Comparison of ENCODE assay signal across 21 cellular contexts in genomic region chr2:98299506-98299905, GRCh38. TPM values are rescaled to one million over a fixed set of nuclear protein-coding genes. Genes with fewer than 3 reads are reported as not detected.
DNase-seq lines count a peak whose midpoint lies in the region; ATAC-seq, FAIRE-seq and TF ChIP-seq lines count a peak whose summit lies in the region.
"Had no signal": no experiment of that assay in that cellular context is flagged by ENCODE, and none has a peak within 500 bp of the region (broad histone marks: within the 10 kb centered on the region; RNA-seq: fewer than 3 reads in every experiment).

No MANE protein-coding gene starts in this region.

- no peak overlapping the region for H3K27ac ChIP-seq in H1 (ENCODE audit: low read depth, low read length)
- no peak overlapping the region for H3K27ac ChIP-seq in mesenchymal stem cell (ENCODE audit: low read length, poor library complexity, severe bottlenecking)
- H3K27ac ChIP-seq in prostate gland: peak overlapping the region; percentile 8 to 24
- H3K27ac ChIP-seq in CD4-positive, alpha-beta T cell (ENCODE audit: low read depth, low read length): no peak overlapping the region
- H3K27ac ChIP-seq: C4-2B, GM23248 had no signal

- no peaks in the 10 kb centered on the region for H3K23me2 ChIP-seq in H1 (ENCODE audit: low read depth, low read length)

- H3K56ac ChIP-seq in H1 (replicated peaks; ENCODE audit: insufficient read length, low read depth, low read length): no peak overlapping the region

- TF ChIP-seq EP300 in H1 (IDR thresholded peaks at IDR 0.05; ENCODE audit: borderline replicate concordance in 1 of 2, low read depth in 2 of 2, low read length in 2 of 2): no peak

- WGBS in H1 (ENCODE audit: extremely low coverage in 1 of 2, insufficient coverage in 1 of 2, insufficient read length in 1 of 2, insufficient replicate concordance in 2 of 2, low coverage in 1 of 2, low lambda C conversion rate in 2 of 2, missing lambda C conversion rate in 1 of 2), 2 experiments: 88% methylated on average over 3 of the region's 3 CpGs; no CpG with 5 or more reads in 1 of the 2 experiments
- WGBS in mesenchymal stem cell: 47% methylated on average over 3 of the region's 3 CpGs
- WGBS in prostate gland: 61% methylated on average over 3 of the region's 3 CpGs

- H3K4me1 ChIP-seq in H1 (replicated peaks in 1 of 4; ENCODE audit: control insufficient read depth in 3 of 4, insufficient read depth in 4 of 4, low read length in 3 of 4) (no peaks in the 10 kb centered on the region), mesenchymal stem cell (ENCODE audit: control insufficient read depth, insufficient read depth, low read depth, low read length) (peaks cover 1% of the 10 kb centered on the region), prostate gland (replicated peaks) (peaks cover 3% of the 10 kb centered on the region)

- H3K79me2 ChIP-seq in H1 (ENCODE audit: control insufficient read depth in 1 of 2, insufficient read depth in 2 of 2, low read length in 2 of 2): no peaks in the 10 kb centered on the region

- no peak overlapping the region for H4K91ac ChIP-seq in H1 (replicated peaks; ENCODE audit: insufficient read length, low read length)
- no peak overlapping the region for H4K91ac ChIP-seq in mesenchymal stem cell (ENCODE audit: low read length)

- H3K9me3 Mint-ChIP-seq in CD4-positive, alpha-beta T cell: no peaks in the 10 kb centered on the region
- H3K9me3 Mint-ChIP-seq: CD4-positive, alpha-beta memory T cell; IgD-negative memory B cell had no signal

- FAIRE-seq in H1 (lab: Jason Lieb, UNC): no peak
- FAIRE-seq: A204.1, GM12878, H54, HepG2 had no signal

- no peak overlapping the region for H3K4me3 Mint-ChIP-seq in CD4-positive, alpha-beta T cell
- H3K4me3 Mint-ChIP-seq: CD4-positive, alpha-beta memory T cell; IgD-negative memory B cell had no signal

- H2AK5ac ChIP-seq in H1 (ENCODE audit: low read depth, low read length) (no peak overlapping the region), mesenchymal stem cell (ENCODE audit: low read length, severe bottlenecking) (no peak overlapping the region)

- intact Hi-C loops in prostate gland (cut with DNase I): no loop called here
- intact Hi-C loops in CD4-positive, alpha-beta T cell (cut with DNase I, micrococcal nuclease): no loop called here

- H4K8ac ChIP-seq in H1 (ENCODE audit: extremely low read depth, insufficient read depth, low read length) (no peak overlapping the region), mesenchymal stem cell (ENCODE audit: low read length) (no peak overlapping the region)

- H3K4me1 Mint-ChIP-seq in CD4-positive, alpha-beta T cell (ENCODE audit: low read depth): no peaks in the 10 kb centered on the region
- H3K4me1 Mint-ChIP-seq: CD4-positive, alpha-beta memory T cell; IgD-negative memory B cell had no signal

- H3K4ac ChIP-seq in H1 (replicated peaks; ENCODE audit: insufficient read length, low read depth, low read length) (no peak overlapping the region), mesenchymal stem cell (ENCODE audit: low read depth in 1 of 2, low read length in 2 of 2) (no peak overlapping the region)

- H2BK20ac ChIP-seq in H1 (ENCODE audit: low read length): no peak overlapping the region

- H2BK12ac ChIP-seq in H1 (ENCODE audit: low read depth, low read length) (no peak overlapping the region), mesenchymal stem cell (ENCODE audit: low read length in 2 of 2) (no peak overlapping the region)

- H3K4me3 ChIP-seq in H1 (ENCODE audit: extremely low read depth in 1 of 4, insufficient read depth in 2 of 4, low read depth in 3 of 4, low read length in 4 of 4) (no peak overlapping the region), mesenchymal stem cell (ENCODE audit: insufficient read depth in 1 of 2, low read depth in 1 of 2, low read length in 2 of 2) (no peak overlapping the region), prostate gland (no peak overlapping the region)
- H3K4me3 ChIP-seq: GM12878, GM23248 had no signal

- CTCF ChIA-PET in H1 (lab: Charles Lee; ENCODE audit: partially characterized antibody): interaction anchor here (2.1 to 2.9 kb wide), 2 partner anchors 12 to 79 kb away, joined by 7 to 8 read pairs; no protein-coding TSS in a partner anchor
- CTCF ChIA-PET in CD4-positive, alpha-beta T cell (lab: Charles Lee): no interaction called here

- H3K18ac ChIP-seq in H1 (ENCODE audit: extremely low read depth, low read length) (no peak overlapping the region), mesenchymal stem cell (ENCODE audit: low read depth in 1 of 2, low read length in 2 of 2) (no peak overlapping the region)

- peaks cover 40% of the 10 kb centered on the region for H3K27me3 Mint-ChIP-seq in CD4-positive, alpha-beta T cell

- no peak overlapping the region for H2BK120ac ChIP-seq in H1 (replicated peaks; ENCODE audit: low read depth, low read length)
- H2BK120ac ChIP-seq in mesenchymal stem cell (ENCODE audit: low read depth, low read length): no peak overlapping the region

- 0 out of 2 replicates have a peak overlapping the region, but pooled peaks have one; percentile 38 for H2AFZ ChIP-seq in H1 (ENCODE audit: low read length)
- peak overlapping the region; percentile 18 for H2AFZ ChIP-seq in mesenchymal stem cell (ENCODE audit: low read depth, low read length)
- H2AFZ ChIP-seq: GM23248 had no signal

- no peak for ATAC-seq in GM19463 (IDR thresholded peaks at IDR 0.05; ENCODE audit: unreplicated experiment)
- ATAC-seq in CD4-positive, alpha-beta T cell (ENCODE audit: poor library complexity): no peak
- ATAC-seq: GM12878, HepG2 had no signal

- H4K20me1 ChIP-seq in H1 (replicated peaks in 1 of 2; ENCODE audit: control insufficient read depth in 1 of 2, insufficient read depth in 2 of 2, low read length in 2 of 2): no peaks in the 10 kb centered on the region

- H3K79me1 ChIP-seq in H1 (ENCODE audit: low read depth, low read length) (no peaks in the 10 kb centered on the region), mesenchymal stem cell (replicated peaks; ENCODE audit: low read length, poor library complexity, severe bottlenecking) (no peaks in the 10 kb centered on the region)

- no peak overlapping the region for H2BK15ac ChIP-seq in H1 (ENCODE audit: low read length)
- H2BK15ac ChIP-seq in mesenchymal stem cell (ENCODE audit: low read depth, poor library complexity, severe bottlenecking): no peak overlapping the region

- H3K27me3 ChIP-seq in H1 (replicated peaks in 1 of 4; ENCODE audit: control insufficient read depth in 3 of 4, extremely low read depth in 1 of 4, insufficient read depth in 3 of 4, low read length in 3 of 4) (0 out of 7 replicates have a peak, but pooled peaks cover 0 to 3% (median 0%) of the 10 kb centered on the region in 4 experiments), mesenchymal stem cell (ENCODE audit: control insufficient read depth in 1 of 2, insufficient read depth in 1 of 2, low read length in 2 of 2) (peaks cover 24 to 51% of the 10 kb centered on the region in 2 experiments), prostate gland (replicated peaks; ENCODE audit: insufficient read depth) (no peaks in the 10 kb centered on the region)
- peaks cover 2% of the 10 kb centered on the region for H3K27me3 ChIP-seq in CD4-positive, alpha-beta T cell (ENCODE audit: control insufficient read depth, insufficient read depth, low read length)

- TF ChIP-seq POLR2A in H1 (IDR thresholded peaks at IDR 0.05; ENCODE audit: control extremely low read depth in 1 of 2, low read depth in 2 of 2, low read length in 2 of 2): no peak
- no peak for TF ChIP-seq POLR2A in prostate gland (IDR thresholded peaks at IDR 0.05)

- H3K27ac Mint-ChIP-seq in CD4-positive, alpha-beta T cell: no peak overlapping the region
- H3K27ac Mint-ChIP-seq: CD4-positive, alpha-beta memory T cell had no signal

- H4K5ac ChIP-seq in H1 (ENCODE audit: insufficient read length, low read depth, low read length): no peak overlapping the region

- no peak overlapping the region for H3K9ac ChIP-seq in H1 (replicated peaks in 1 of 4; ENCODE audit: extremely low read depth in 1 of 4, low read depth in 3 of 4, low read length in 3 of 4)
- no peak overlapping the region for H3K9ac ChIP-seq in mesenchymal stem cell (ENCODE audit: low read length)
- H3K9ac ChIP-seq: GM23248 had no signal

- H3K4me2 ChIP-seq in H1 (ENCODE audit: insufficient read depth in 1 of 2, low read depth in 2 of 2, low read length in 2 of 2) (no peak overlapping the region), mesenchymal stem cell (ENCODE audit: low read length, poor library complexity, severe bottlenecking) (no peak overlapping the region)

- H3K36me3 Mint-ChIP-seq in CD4-positive, alpha-beta T cell (ENCODE audit: low read depth): no peaks in the 10 kb centered on the region
- H3K36me3 Mint-ChIP-seq: CD4-positive, alpha-beta memory T cell; IgD-negative memory B cell had no signal

- H3K36me3 ChIP-seq in H1 (ENCODE audit: control insufficient read depth in 2 of 4, insufficient read depth in 4 of 4, low read length in 3 of 4) (no peaks in the 10 kb centered on the region), mesenchymal stem cell (ENCODE audit: control insufficient read depth in 1 of 2, insufficient read depth in 2 of 2, low read depth in 1 of 2, low read length in 2 of 2) (no peaks in the 10 kb centered on the region), prostate gland (no peaks in the 10 kb centered on the region)

- TF ChIP-seq CTCF in H1 (IDR thresholded peaks at IDR 0.05; ENCODE audit: control extremely low read depth in 1 of 3, insufficient read depth in 1 of 3, low read depth in 1 of 3, low read length in 3 of 3) (no peak), prostate gland (IDR thresholded peaks at IDR 0.05) (no peak), GM20000 (IDR thresholded peaks at IDR 0.05; ENCODE audit: extremely low read depth, missing control alignments) (no peak)
- TF ChIP-seq CTCF in CD4-positive, alpha-beta T cell (IDR thresholded peaks at IDR 0.05): no peak

- H2BK5ac ChIP-seq in H1 (ENCODE audit: low read depth, low read length): no peak overlapping the region
- H2BK5ac ChIP-seq in mesenchymal stem cell (ENCODE audit: low read depth, low read length, poor library complexity, severe bottlenecking): no peak overlapping the region

- H3K14ac ChIP-seq in H1 (ENCODE audit: insufficient read length) (no peak overlapping the region), mesenchymal stem cell (ENCODE audit: low read length in 2 of 2) (no peak overlapping the region)

- H3K9me3 ChIP-seq in H1 (ENCODE audit: insufficient read depth in 2 of 2, low read depth in 1 of 2, low read length in 1 of 2) (no peaks in the 10 kb centered on the region), mesenchymal stem cell (ENCODE audit: control insufficient read depth, low read length) (no peaks in the 10 kb centered on the region), prostate gland (no peaks in the 10 kb centered on the region)
- no peaks in the 10 kb centered on the region for H3K9me3 ChIP-seq in CD4-positive, alpha-beta T cell (ENCODE audit: control insufficient read depth, low read length)

- TF ChIP-seq RAD21 in H1 (IDR thresholded peaks at IDR 0.05 in 1 of 2, conservative IDR thresholded peaks at IDR 0.05 in 1 of 2; ENCODE audit: low read depth in 2 of 2, low read length in 2 of 2): no peak

- no peak overlapping the region for H3K23ac ChIP-seq in H1 (ENCODE audit: insufficient read length)
- H3K23ac ChIP-seq in mesenchymal stem cell (ENCODE audit: low read length in 2 of 2): no peak overlapping the region

- POLR2A ChIA-PET in H1 (lab: Charles Lee; ENCODE audit: partially characterized antibody): no interaction called here
- POLR2A ChIA-PET in CD4-positive, alpha-beta T cell (lab: Charles Lee): no interaction called here

- DNase-seq in H1 (ENCODE audit: low read depth in 1 of 2, low spot score in 2 of 2): no peak
- no peak for DNase-seq in mesenchymal stem cell
- DNase-seq in prostate gland (ENCODE audit: low spot score): no peak
- no peak for DNase-seq in DMS153 treated with DMSO at 0.1 percent for 48 hours (lab: John Stamatoyannopoulos, UW; ENCODE audit: unreplicated experiment)
- no peak for DNase-seq in GM20000 (ENCODE audit: low spot score)
- DNase-seq in CD4-positive, alpha-beta T cell: no peak
- DNase-seq: ACHN; CD4-positive, alpha-beta memory T cell; DMS153; DMS79 treated with DMSO at 0.1 percent for 48 hours; GM23248; HCEC 1CT; KBM-7 had no signal

RNA-seq across cellular contexts. Expression of gene CNGA3, which starts 46.8 kb away (rescaled TPM):
- not detected in 2 replicates for total RNA-seq in H1 (2021; fragmentation: NEBNext Ultra II Directional; extraction: Animal tissue kit (Norgen Biotek cat#: 25700))
- 0.02 TPM in 1 of 2 replicates, not detected in the other for polyA plus RNA-seq in H1 (2011; rRNA removed)
- 0.04 TPM for polyA plus RNA-seq in H1 (2011; cell fraction: cytosol; rRNA removed)
- polyA plus RNA-seq in H1 (2011; cell fraction: nucleus; rRNA removed): 0.06 TPM
- polyA plus RNA-seq in H1 (2012, experiment 1 of 2): not detected in 4 replicates
- polyA plus RNA-seq in H1 (2012, experiment 2 of 2): not detected
- 0.02 TPM for polyA plus RNA-seq in H1 (2013, experiment 1 of 2)
- not detected for polyA plus RNA-seq in H1 (2013, experiment 2 of 2)
- polyA minus RNA-seq in H1 (2011; rRNA and poly(A)+ RNA removed): not detected in 2 replicates
- not detected for polyA minus RNA-seq in H1 (2011; cell fraction: cytosol; rRNA and poly(A)+ RNA removed)
- not detected for polyA minus RNA-seq in H1 (2011; cell fraction: nucleus; rRNA and poly(A)+ RNA removed)
- polyA plus RNA-seq in mesenchymal stem cell (2013, experiment 1 of 2): 0.01 TPM
- polyA plus RNA-seq in mesenchymal stem cell (2013, experiment 2 of 2): not detected
- total RNA-seq in prostate gland: 1 to 10 TPM in 1 of 2 donors, not detected in 1; 1.1 TPM
- total RNA-seq in CD4-positive, alpha-beta T cell: not detected
- total RNA-seq: CD4-positive, alpha-beta memory T cell; GM12878; HepG2 had no signal
- polyA plus RNA-seq: BJ; CD4-positive, alpha-beta memory T cell; GM12878; HepG2; IgD-negative memory B cell had no signal

Comparison
In these comparisons a context has a peak if more than half of its experiments do, and no peak if none do; other contexts are left out.
1. H3K27ac ChIP-seq: peak in prostate gland (2 of 2); none in H1 (single experiment), mesenchymal stem cell (single experiment) and CD4-positive, alpha-beta T cell (single experiment).